ENCODE assay signal across 32 cellular contexts in the genomic region with DNA sequence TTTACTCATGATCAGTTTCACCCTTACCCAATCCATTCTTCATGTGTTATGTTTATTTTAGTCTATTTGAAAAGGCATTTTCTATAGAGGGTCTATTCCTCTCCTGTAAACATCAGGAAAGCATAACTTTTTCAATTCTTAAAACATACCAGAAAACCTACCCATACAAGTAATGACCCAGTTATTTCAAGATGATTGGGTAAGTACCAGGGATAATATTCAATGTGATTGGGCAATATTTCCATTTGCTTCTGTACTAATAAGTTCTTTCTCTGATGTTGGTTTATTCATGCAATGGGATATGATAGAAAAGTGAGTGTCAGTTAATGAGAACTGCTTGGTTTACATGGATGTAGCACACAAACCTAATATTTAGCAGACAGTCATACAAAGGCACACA.
"Had no signal": no experiment of that assay in that cellular context is flagged by ENCODE, and none has a peak within 500 bp of the region (broad histone marks: within the 10 kb centered on the region; RNA-seq: fewer than 3 reads in every experiment).

No MANE protein-coding gene starts in this region.

- H2AFZ ChIP-seq: neural progenitor cell, parathyroid adenoma had no signal

- ATAC-seq: naive thymus-derived CD8-positive, alpha-beta T cell; natural killer cell treated with Interleukin-12 subunit alpha and Interleukin-12 subunit beta and Interleukin-15 and Interleukin-18, amount 100 ng/mL, for 72 hours; psoas muscle; right cardiac atrium; right lobe of liver; stimulated activated memory B cell treated with anti-CD40 and anti-IgM and Interleukin-4, amounts not matched to agents 10 μg/mL and 1 μg/mL and 100 μg/mL, for 72 hours; stimulated activated naive CD8-positive, alpha-beta T cell treated with anti-CD3 and anti-CD28 coated beads, Interleukin-15, amount 100 ng/mL, for 72 hours; stimulated activated naive CD8-positive, alpha-beta T cell treated with anti-CD3 and anti-CD28 coated beads, Interleukin-15, Interleukin-2, amounts not matched to agents 100 U/mL and 50 U/mL, for 24 hours; upper lobe of right lung had no signal

- H3K36me3 Mint-ChIP-seq: naive thymus-derived CD8-positive, alpha-beta T cell; natural killer cell treated with Interleukin-12 subunit alpha and Interleukin-12 subunit beta and Interleukin-15 and Interleukin-18, amount 100 ng/mL, for 72 hours; neural progenitor cell; stimulated activated memory B cell treated with anti-CD40 and anti-IgM and Interleukin-4, amounts not matched to agents 10 μg/mL and 1 μg/mL and 100 μg/mL, for 72 hours had no signal

- H3K9ac ChIP-seq: neural progenitor cell, parathyroid adenoma had no signal

- H3K27me3 Mint-ChIP-seq: stimulated activated memory B cell treated with anti-CD40 and anti-IgM and Interleukin-4, amounts not matched to agents 10 μg/mL and 1 μg/mL and 100 μg/mL, for 72 hours had no signal

- H3K4me1 ChIP-seq: psoas muscle, right lobe of liver, spleen, suprapubic skin, testis, upper lobe of right lung, uterus had no signal

- H3K27ac ChIP-seq: neural progenitor cell, ovary, parathyroid adenoma, psoas muscle, right lobe of liver, sigmoid colon, skin epidermis, spleen, suprapubic skin, testis, tibial artery, transverse colon, upper lobe of right lung, uterus had no signal

- H3K4me1 Mint-ChIP-seq: naive thymus-derived CD8-positive, alpha-beta T cell; neural progenitor cell; stimulated activated memory B cell treated with anti-CD40 and anti-IgM and Interleukin-4, amounts not matched to agents 10 μg/mL and 1 μg/mL and 100 μg/mL, for 72 hours; stimulated activated naive CD8-positive, alpha-beta T cell treated with anti-CD3 and anti-CD28 coated beads, Interleukin-15, amount 100 ng/mL, for 72 hours had no signal

- H3K4me3 Mint-ChIP-seq: naive thymus-derived CD8-positive, alpha-beta T cell; natural killer cell treated with Interleukin-12 subunit alpha and Interleukin-12 subunit beta and Interleukin-15 and Interleukin-18, amount 100 ng/mL, for 72 hours; neural progenitor cell; stimulated activated memory B cell treated with anti-CD40 and anti-IgM and Interleukin-4, amounts not matched to agents 10 μg/mL and 1 μg/mL and 100 μg/mL, for 72 hours; stimulated activated naive CD8-positive, alpha-beta T cell treated with anti-CD3 and anti-CD28 coated beads, Interleukin-15, amount 100 ng/mL, for 72 hours; type B pancreatic cell had no signal

- H3K4me2 ChIP-seq: neural progenitor cell, smooth muscle cell had no signal

- H3K27ac Mint-ChIP-seq: naive thymus-derived CD8-positive, alpha-beta T cell; natural killer cell treated with Interleukin-12 subunit alpha and Interleukin-12 subunit beta and Interleukin-15 and Interleukin-18, amount 100 ng/mL, for 72 hours; neural progenitor cell; progenitor cell of endocrine pancreas; stimulated activated memory B cell treated with anti-CD40 and anti-IgM and Interleukin-4, amounts not matched to agents 10 μg/mL and 1 μg/mL and 100 μg/mL, for 72 hours; stimulated activated naive CD8-positive, alpha-beta T cell treated with anti-CD3 and anti-CD28 coated beads, Interleukin-15, amount 100 ng/mL, for 72 hours; type B pancreatic cell had no signal

- H3K9me3 ChIP-seq: ovary, psoas muscle, right lobe of liver, sigmoid colon, spleen, suprapubic skin, testis, tibial artery, transverse colon, upper lobe of right lung, uterus had no signal

- H3K36me3 ChIP-seq: neural progenitor cell, ovary, right lobe of liver, sigmoid colon, spleen, suprapubic skin, tibial artery, transverse colon, upper lobe of right lung, uterus had no signal

- H3K4me3 ChIP-seq: neural progenitor cell, ovary, psoas muscle, right lobe of liver, sigmoid colon, skin epidermis, smooth muscle cell, spleen, suprapubic skin, testis, tibial artery, transverse colon, upper lobe of right lung, uterus had no signal

- DNase-seq: naive thymus-derived CD8-positive, alpha-beta T cell; occipital lobe; ovary; posterior cingulate gyrus; psoas muscle; right cardiac atrium; right lobe of liver; sigmoid colon; spleen; stimulated activated CD4-positive, alpha-beta T cell treated with anti-CD3 and anti-CD28 coated beads, Interleukin-12 subunit alpha, Interleukin-12 subunit beta, amount 100 ng/mL, for 4 hours; stimulated activated CD4-positive, alpha-beta T cell treated with anti-CD3 and anti-CD28 coated beads, Interleukin-1b, Interleukin-23, amount 100 ng/mL, for 48 hours; stimulated activated CD4-positive, alpha-beta T cell treated with anti-CD3 and anti-CD28 coated beads, Interleukin-4, amount 100 ng/mL, for 1 hour; stimulated activated CD4-positive, alpha-beta T cell treated with anti-CD3 and anti-CD28 coated beads, Interleukin-4, amount 100 ng/mL, for 4 hours; stimulated activated CD8-positive, alpha-beta memory T cell treated with anti-CD3 and anti-CD28 coated beads, Interleukin-4, amount 100 ng/mL, for 48 hours; stimulated activated naive CD4-positive, alpha-beta T cell; stimulated activated naive CD8-positive, alpha-beta T cell treated with anti-CD3 and anti-CD28 coated beads, Interleukin-15, amount 100 ng/mL, for 72 hours; stimulated activated naive CD8-positive, alpha-beta T cell treated with anti-CD3 and anti-CD28 coated beads, Interleukin-15, Interleukin-2, amounts not matched to agents 100 U/mL and 50 U/mL, for 24 hours; substantia nigra; testis; tibial artery; transverse colon; upper lobe of right lung; uterus had no signal

- H3K27me3 ChIP-seq: neural progenitor cell, ovary, right lobe of liver, sigmoid colon, spleen, suprapubic skin, testis, tibial artery, transverse colon, upper lobe of right lung, uterus had no signal

- H3K79me2 ChIP-seq: parathyroid adenoma had no signal

- H3K9me3 Mint-ChIP-seq: neural progenitor cell; stimulated activated naive CD8-positive, alpha-beta T cell treated with anti-CD3 and anti-CD28 coated beads, Interleukin-15, amount 100 ng/mL, for 72 hours had no signal
